ENCODE assay signal across 27 cellular contexts in genomic region chr19:38942471-38943181, GRCh38. TPM values are rescaled to one million over a fixed set of nuclear protein-coding genes. Genes with fewer than 3 reads are reported as not detected.
"Had no signal": no experiment of that assay in that cellular context is flagged by ENCODE, and none has a peak within 500 bp of the region (broad histone marks: within the 10 kb centered on the region; RNA-seq: fewer than 3 reads in every experiment).

No MANE protein-coding gene starts in this region.

- ATAC-seq: activated T-helper 17 cell treated with anti-CD3 and anti-CD28 coated beads, Interleukin-2, amount 50 U/mL, for 72 hours; left colon; stimulated activated memory B cell treated with anti-CD40 and anti-IgM and Interleukin-4, amounts not matched to agents 10 μg/mL and 1 μg/mL and 100 μg/mL, for 72 hours had no signal

- H3K27me3 ChIP-seq: breast epithelium, heart right ventricle, stomach, suprapubic skin, tibial nerve had no signal

- H3K27ac ChIP-seq: breast epithelium, coronary artery, heart right ventricle, stomach, suprapubic skin, tibial nerve had no signal

- H3K9me3 ChIP-seq: breast epithelium, heart right ventricle, stomach, suprapubic skin, tibial nerve had no signal

- H3K36me3 ChIP-seq: breast epithelium had no signal

- FAIRE-seq: TTC549 had no signal

- H3K4me1 ChIP-seq: breast epithelium, heart right ventricle, tibial nerve had no signal

- DNase-seq: activated CD4-positive, CD25-positive, alpha-beta regulatory T cell treated with anti-CD3 and anti-CD28 coated beads, Interleukin-2, amount 50 U/mL, for 72 hours; activated CD8-positive, alpha-beta memory T cell treated with anti-CD3 and anti-CD28 coated beads for 24 hours; activated CD8-positive, alpha-beta memory T cell treated with anti-CD3 and anti-CD28 coated beads, Interleukin-2, amount 50 U/mL, for 4 hours; activated naive CD8-positive, alpha-beta T cell treated with anti-CD3 and anti-CD28 coated beads for 36 hours; activated T-cell treated with anti-CD3 and anti-CD28 coated beads, Interleukin-2, amount 50 U/mL, for 24 hours; endodermal cell; heart right ventricle; islet precursor cell; left colon; naive B cell; retina; stimulated activated CD4-positive, alpha-beta T cell treated with anti-CD3 and anti-CD28 coated beads, Interleukin-12 subunit alpha, Interleukin-12 subunit beta, amount 100 ng/mL, for 4 hours; stimulated activated CD4-positive, alpha-beta T cell treated with anti-CD3 and anti-CD28 coated beads, Interleukin-1b, Interleukin-23, amount 100 ng/mL, for 48 hours; stomach; WERI-Rb-1 had no signal

- H3K4me3 ChIP-seq: breast epithelium, coronary artery, heart right ventricle, lung, stomach, suprapubic skin, tibial nerve had no signal

RNA-seq across cellular contexts. Expression of gene CCER2, which starts 30.6 kb away (rescaled TPM):
- total RNA-seq: fibroblast of villous mesenchyme, mesenteric fat pad, tibial nerve, urinary bladder had no signal

RNA-seq across cellular contexts. Expression of gene FBXO17, which starts 32.9 kb away (rescaled TPM):
- total RNA-seq: activated naive CD8-positive, alpha-beta T cell treated with anti-CD3 and anti-CD28 coated beads for 36 hours had no signal
- polyA plus RNA-seq: neural cell had no signal
